28 cellular contexts compared by ENCODE assay signal in the genomic region with DNA sequence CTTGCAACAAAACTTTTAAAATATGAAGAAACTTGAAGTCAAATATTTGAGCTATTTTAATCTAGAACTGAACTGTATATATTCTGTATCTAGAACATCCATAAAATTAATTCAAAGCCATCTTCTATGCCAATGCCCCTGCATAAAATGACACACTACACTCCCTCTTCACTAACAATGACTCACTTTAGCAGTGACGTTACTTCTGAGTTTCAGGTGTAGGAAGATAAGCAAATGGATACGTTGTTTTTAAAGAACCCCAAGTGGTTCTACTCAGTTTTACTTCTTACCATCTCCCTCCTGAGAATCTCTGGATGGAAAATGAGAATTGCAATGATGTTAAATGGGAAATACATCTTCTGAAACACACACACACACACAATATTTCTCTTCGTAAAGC. TPM values are rescaled to one million over a fixed set of nuclear protein-coding genes. Genes with fewer than 3 reads are reported as not detected.
"Had no signal": no experiment of that assay in that cellular context is flagged by ENCODE, and none has a peak within 500 bp of the region (broad histone marks: within the 10 kb centered on the region; RNA-seq: fewer than 3 reads in every experiment).

No MANE protein-coding gene starts in this region.

- H3K27me3 Mint-ChIP-seq: activated naive CD8-positive, alpha-beta T cell; T-helper 17 cell had no signal

- H3K27ac Mint-ChIP-seq: activated naive CD4-positive, alpha-beta T cell treated with anti-CD3 and anti-CD28 coated beads for 36 hours; activated naive CD8-positive, alpha-beta T cell; T-helper 17 cell; WTC11 had no signal

- ATAC-seq: activated T-cell treated with anti-CD3 and anti-CD28 coated beads, Interleukin-2, amount 50 U/mL, for 4 hours; T-helper 17 cell; WTC11 had no signal

- DNase-seq: activated CD4-positive, alpha-beta T cell treated with anti-CD3 and anti-CD28 coated beads for 48 hours; activated CD4-positive, alpha-beta T cell treated with anti-CD3 and anti-CD28 coated beads, Interleukin-2, amount 50 U/mL, for 4 hours; activated CD4-positive, CD25-positive, alpha-beta regulatory T cell treated with anti-CD3 and anti-CD28 coated beads, Interleukin-2, amount 50 U/mL, for 72 hours; activated CD8-positive, alpha-beta memory T cell treated with anti-CD3 and anti-CD28 coated beads for 24 hours; activated gamma-delta T cell; activated naive CD4-positive, alpha-beta T cell treated with anti-CD3 and anti-CD28 coated beads for 36 hours; activated T-cell treated with anti-CD3 and anti-CD28 coated beads, Interleukin-2, amount 50 U/mL, for 4 hours; central memory CD4-positive, alpha-beta T cell; KBM-7; MV-4-11; NCI-H1092 treated with DMSO at 0.1 percent for 48 hours; NCI-H1417 treated with DMSO at 0.1 percent for 48 hours; NCI-H1694; NCI-H2029; NCI-H2107; NCI-H2171 treated with DMSO at 0.1 percent for 48 hours; NCI-H226; NCI-H526; NCI-H774; SIG-M5; T-helper 17 cell; T-helper 9 cell had no signal

- H3K9me3 Mint-ChIP-seq: activated naive CD4-positive, alpha-beta T cell treated with anti-CD3 and anti-CD28 coated beads for 36 hours; WTC11 had no signal

- H3K4me1 Mint-ChIP-seq: T-helper 17 cell had no signal

- H3K4me3 Mint-ChIP-seq: activated naive CD4-positive, alpha-beta T cell treated with anti-CD3 and anti-CD28 coated beads for 36 hours; activated naive CD8-positive, alpha-beta T cell; activated T-cell treated with anti-CD3 and anti-CD28 coated beads, Interleukin-2, amount 50 U/mL, for 4 hours; T-helper 17 cell; WTC11 had no signal

- H3K36me3 Mint-ChIP-seq: activated naive CD8-positive, alpha-beta T cell; WTC11 had no signal

RNA-seq across cellular contexts. Expression of gene CXXC4, which starts 45.2 kb away (rescaled TPM):
- total RNA-seq: activated naive CD4-positive, alpha-beta T cell treated with anti-CD3 and anti-CD28 coated beads for 36 hours; chondrocyte; LHCN-M2; M059J; RPMI7951 had no signal
